In genomic region chr5:81181576-81182316, GRCh38 we compare ENCODE assay signal across 1 cellular context.
TF ChIP-seq lines count a peak whose summit lies in the region.

No MANE protein-coding gene starts in this region.

TF ChIP-seq in GM12878, 131 proteins besides CTCF, POLR2A, EP300 and RAD21:
- no peak for TF ChIP-seq TCF12 (IDR thresholded peaks at IDR 0.05; ENCODE audit: low read depth, low read length)
